1 cellular context compared by ENCODE assay signal in the genomic region with DNA sequence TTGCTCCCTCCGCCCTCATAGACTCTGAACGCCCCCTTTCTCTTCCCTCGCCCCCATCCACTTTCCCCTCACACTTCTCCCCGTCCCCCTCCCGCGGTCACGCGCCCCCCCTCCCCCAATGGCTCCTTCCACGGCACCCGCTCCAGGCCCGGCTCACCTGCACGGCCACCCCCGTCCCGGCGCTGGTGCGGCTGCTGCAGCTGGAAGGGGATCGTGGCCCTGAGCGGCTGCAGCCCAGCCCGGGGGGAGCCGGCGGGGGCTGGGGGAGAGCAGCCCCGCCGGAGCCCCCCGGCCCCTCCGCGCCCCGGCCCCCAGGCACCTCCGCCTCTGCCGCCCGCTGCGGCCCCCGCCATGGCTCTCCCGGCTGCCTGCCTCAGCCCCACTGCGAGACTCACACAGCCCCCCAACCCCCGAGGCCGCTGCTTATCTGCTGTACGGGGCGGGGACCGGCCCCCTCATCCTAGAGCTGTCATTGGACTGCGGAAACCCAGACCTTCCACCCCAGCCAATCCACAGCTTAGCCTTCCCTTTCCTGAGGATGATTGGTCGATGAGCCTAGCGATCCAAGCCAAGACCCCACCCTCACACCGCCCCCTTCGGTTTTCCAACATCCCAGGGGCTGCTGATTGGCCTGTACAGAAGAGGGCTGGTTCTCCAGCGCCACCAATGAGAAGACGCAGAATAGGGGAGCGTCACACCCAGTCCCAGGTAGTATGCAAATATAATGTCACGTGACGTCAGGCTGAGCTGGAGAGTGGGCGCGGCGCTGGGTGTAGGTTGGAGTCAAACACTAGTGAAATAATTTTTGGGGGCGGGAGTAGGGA.
TF ChIP-seq lines count a peak whose summit lies in the region.

FAM117A (minus strand) TSS at position 397 of the 824 bp plus-strand sequence; CDS start at position 353, 44 bp downstream.

TF ChIP-seq in HEK293, 187 proteins besides CTCF, POLR2A, EP300 and RAD21 (continued from another document):
- TF ChIP-seq, protein P1, sequence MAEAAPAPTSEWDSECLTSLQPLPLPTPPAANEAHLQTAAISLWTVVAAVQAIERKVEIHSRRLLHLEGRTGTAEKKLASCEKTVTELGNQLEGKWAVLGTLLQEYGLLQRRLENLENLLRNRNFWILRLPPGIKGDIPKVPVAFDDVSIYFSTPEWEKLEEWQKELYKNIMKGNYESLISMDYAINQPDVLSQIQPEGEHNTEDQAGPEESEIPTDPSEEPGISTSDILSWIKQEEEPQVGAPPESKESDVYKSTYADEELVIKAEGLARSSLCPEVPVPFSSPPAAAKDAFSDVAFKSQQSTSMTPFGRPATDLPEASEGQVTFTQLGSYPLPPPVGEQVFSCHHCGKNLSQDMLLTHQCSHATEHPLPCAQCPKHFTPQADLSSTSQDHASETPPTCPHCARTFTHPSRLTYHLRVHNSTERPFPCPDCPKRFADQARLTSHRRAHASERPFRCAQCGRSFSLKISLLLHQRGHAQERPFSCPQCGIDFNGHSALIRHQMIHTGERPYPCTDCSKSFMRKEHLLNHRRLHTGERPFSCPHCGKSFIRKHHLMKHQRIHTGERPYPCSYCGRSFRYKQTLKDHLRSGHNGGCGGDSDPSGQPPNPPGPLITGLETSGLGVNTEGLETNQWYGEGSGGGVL (tag by site-specific recombination; IDR thresholded peaks at IDR 0.05): no peak
- TF ChIP-seq ZNF302 (tag by site-specific recombination; IDR thresholded peaks at IDR 0.05; ENCODE audit: low read depth): no peak
- TF ChIP-seq, protein P2, sequence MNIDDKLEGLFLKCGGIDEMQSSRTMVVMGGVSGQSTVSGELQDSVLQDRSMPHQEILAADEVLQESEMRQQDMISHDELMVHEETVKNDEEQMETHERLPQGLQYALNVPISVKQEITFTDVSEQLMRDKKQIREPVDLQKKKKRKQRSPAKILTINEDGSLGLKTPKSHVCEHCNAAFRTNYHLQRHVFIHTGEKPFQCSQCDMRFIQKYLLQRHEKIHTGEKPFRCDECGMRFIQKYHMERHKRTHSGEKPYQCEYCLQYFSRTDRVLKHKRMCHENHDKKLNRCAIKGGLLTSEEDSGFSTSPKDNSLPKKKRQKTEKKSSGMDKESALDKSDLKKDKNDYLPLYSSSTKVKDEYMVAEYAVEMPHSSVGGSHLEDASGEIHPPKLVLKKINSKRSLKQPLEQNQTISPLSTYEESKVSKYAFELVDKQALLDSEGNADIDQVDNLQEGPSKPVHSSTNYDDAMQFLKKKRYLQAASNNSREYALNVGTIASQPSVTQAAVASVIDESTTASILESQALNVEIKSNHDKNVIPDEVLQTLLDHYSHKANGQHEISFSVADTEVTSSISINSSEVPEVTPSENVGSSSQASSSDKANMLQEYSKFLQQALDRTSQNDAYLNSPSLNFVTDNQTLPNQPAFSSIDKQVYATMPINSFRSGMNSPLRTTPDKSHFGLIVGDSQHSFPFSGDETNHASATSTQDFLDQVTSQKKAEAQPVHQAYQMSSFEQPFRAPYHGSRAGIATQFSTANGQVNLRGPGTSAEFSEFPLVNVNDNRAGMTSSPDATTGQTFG (tag by site-specific recombination; IDR thresholded peaks at IDR 0.05; ENCODE audit: borderline replicate concordance): no peak
